8 cellular contexts compared by ENCODE assay signal in genomic region chr1:37793773-37794371, GRCh38. TPM values are rescaled to one million over a fixed set of nuclear protein-coding genes. Genes with fewer than 3 reads are reported as not detected.
DNase-seq lines count a peak whose midpoint lies in the region; ATAC-seq and TF ChIP-seq lines count a peak whose summit lies in the region.

Gene MANEAL (plus strand): TSS chr1:37793847. CDS start chr1:37794183, 336 bp downstream.

- TF ChIP-seq POLR2A in gastroesophageal sphincter (IDR thresholded peaks at IDR 0.05): no peak

- no peaks in the 10 kb centered on the region for H3K9me3 Mint-ChIP-seq in activated naive CD4-positive, alpha-beta T cell treated with anti-CD3 and anti-CD28 coated beads for 36 hours
- peaks cover 4% of the 10 kb centered on the region for H3K9me3 Mint-ChIP-seq in neural progenitor cell

- no peak within 1 kb of the TSS for H3K27ac Mint-ChIP-seq in activated naive CD4-positive, alpha-beta T cell treated with anti-CD3 and anti-CD28 coated beads for 36 hours
- no peak within 1 kb of the TSS for H3K27ac Mint-ChIP-seq in neural progenitor cell

- H3K4me2 ChIP-seq in neural progenitor cell: peak within 1 kb of the TSS; percentile 99

- peak; percentile 40 for DNase-seq in NOMO-1 treated with dmso at 0.1 percent for 144 hours (lab: John Stamatoyannopoulos, UW; ENCODE audit: unreplicated experiment)
- peak; percentile 17 for DNase-seq in activated naive CD4-positive, alpha-beta T cell treated with anti-CD3 and anti-CD28 coated beads for 36 hours
- peak; percentile 82 for DNase-seq in neural progenitor cell (ENCODE audit: low spot score)

- H3K36me3 ChIP-seq in ACC112 (ENCODE audit: insufficient read depth, low read length): no peaks in the 10 kb centered on the region
- H3K36me3 ChIP-seq in gastroesophageal sphincter: peaks cover 0 to 15% of the 10 kb centered on the region in 2 donors
- no peaks in the 10 kb centered on the region for H3K36me3 ChIP-seq in neural progenitor cell

- no peaks in the 10 kb centered on the region for H3K9me3 ChIP-seq in gastroesophageal sphincter
- no peaks in the 10 kb centered on the region for H3K9me3 ChIP-seq in neural progenitor cell (ENCODE audit: low read depth)

- WGBS in gastroesophageal sphincter (ENCODE audit: low coverage in 1 of 2), 2 donors: no CpG with 5 or more reads among the region's 82 CpGs

- ATAC-seq in HG03342 (IDR thresholded peaks at IDR 0.05; ENCODE audit: unreplicated experiment): peak; percentile 61
- ATAC-seq in gastroesophageal sphincter: peak; percentile 69
- no peak for ATAC-seq in HG03039 (IDR thresholded peaks at IDR 0.05; ENCODE audit: unreplicated experiment)

- no peaks in the 10 kb centered on the region for H3K36me3 Mint-ChIP-seq in activated naive CD4-positive, alpha-beta T cell treated with anti-CD3 and anti-CD28 coated beads for 36 hours (ENCODE audit: low read depth)
- H3K36me3 Mint-ChIP-seq in neural progenitor cell: peaks cover 2% of the 10 kb centered on the region

- H3K4me3 Mint-ChIP-seq in activated naive CD4-positive, alpha-beta T cell treated with anti-CD3 and anti-CD28 coated beads for 36 hours: peak within 1 kb of the TSS; percentile 64
- peak within 1 kb of the TSS; percentile 82 for H3K4me3 Mint-ChIP-seq in neural progenitor cell

- H3K27me3 ChIP-seq in ACC112 (ENCODE audit: insufficient read depth, low read length) (peaks cover 50% of the 10 kb centered on the region), gastroesophageal sphincter (peaks cover 9% of the 10 kb centered on the region), neural progenitor cell (peaks cover 72% of the 10 kb centered on the region)

- H3K79me2 ChIP-seq in ACC112 (ENCODE audit: control insufficient read depth, insufficient read depth, low read length, unreplicated experiment): no peaks in the 10 kb centered on the region
- H3K79me2 ChIP-seq in neural progenitor cell (ENCODE audit: low read depth): no peaks in the 10 kb centered on the region

- H3K27me3 Mint-ChIP-seq in activated naive CD4-positive, alpha-beta T cell treated with anti-CD3 and anti-CD28 coated beads for 36 hours (ENCODE audit: low read depth): peaks cover 35% of the 10 kb centered on the region
- H3K27me3 Mint-ChIP-seq in neural progenitor cell (ENCODE audit: insufficient read depth, low read depth): peaks cover 42% of the 10 kb centered on the region

- CTCF ChIA-PET in activated naive CD4-positive, alpha-beta T cell treated with anti-CD3 and anti-CD28 coated beads for 36 hours (lab: Charles Lee): interaction anchor here (1.0 kb wide), 1 partner anchor 320 kb away, joined by 4 read pairs; the partner anchor contains the start of gene ZC3H12A

- H3K27ac ChIP-seq in ACC112 (ENCODE audit: low read depth, low read length) (no peak within 1 kb of the TSS), gastroesophageal sphincter (peak within 1 kb of the TSS in 1 of 4 donors; percentile 31), neural progenitor cell (no peak within 1 kb of the TSS)

- no peak for TF ChIP-seq EP300 in gastroesophageal sphincter (IDR thresholded peaks at IDR 0.05)

- peak within 1 kb of the TSS; percentile 79 for H3K4me3 ChIP-seq in ACC112 (ENCODE audit: low read depth, low read length)
- H3K4me3 ChIP-seq in GM12875 (ENCODE audit: low read depth, low read length): peak within 1 kb of the TSS; percentile 69
- peak within 1 kb of the TSS; percentile 57 to 66 for H3K4me3 ChIP-seq in gastroesophageal sphincter
- peak within 1 kb of the TSS; percentile 72 for H3K4me3 ChIP-seq in neural progenitor cell

- peak within 1 kb of the TSS; percentile 58 for H2AFZ ChIP-seq in ACC112 (ENCODE audit: low read length, unreplicated experiment)
- H2AFZ ChIP-seq in neural progenitor cell (replicated peaks): peak within 1 kb of the TSS; percentile 92

- peaks cover 9% of the 10 kb centered on the region for H3F3A ChIP-seq in neural progenitor cell (ENCODE audit: low read depth)

- TF ChIP-seq CTCF in GM12875 (IDR thresholded peaks at IDR 0.05; ENCODE audit: borderline replicate concordance, insufficient read depth, low read depth, low read length) (no peak), gastroesophageal sphincter (IDR thresholded peaks at IDR 0.05) (no peak), neural progenitor cell (IDR thresholded peaks at IDR 0.05) (no peak)

- intact Hi-C loops in activated naive CD4-positive, alpha-beta T cell treated with anti-CD3 and anti-CD28 coated beads for 36 hours (cut with micrococcal nuclease): loop anchor here (2.0 kb wide), 1 partner anchor 29 kb away; the partner anchor contains the start of gene EPHA10

- no peaks in the 10 kb centered on the region for H3K4me1 ChIP-seq in ACC112 (ENCODE audit: control insufficient read depth, insufficient read depth, low read length, unreplicated experiment)
- peaks cover 0 to 28% (median 16%) of the 10 kb centered on the region in 3 donors for H3K4me1 ChIP-seq in gastroesophageal sphincter
- H3K4me1 ChIP-seq in neural progenitor cell: no peaks in the 10 kb centered on the region

- peaks cover 35% of the 10 kb centered on the region for H4K20me1 ChIP-seq in neural progenitor cell (ENCODE audit: low read depth)

- no peak within 1 kb of the TSS for H3K9ac ChIP-seq in neural progenitor cell

- peaks cover 11% of the 10 kb centered on the region for H3K4me1 Mint-ChIP-seq in activated naive CD4-positive, alpha-beta T cell treated with anti-CD3 and anti-CD28 coated beads for 36 hours (ENCODE audit: low read depth)
- H3K4me1 Mint-ChIP-seq in neural progenitor cell: no peaks in the 10 kb centered on the region

RNA-seq across cellular contexts. Expression of gene MANEAL, which starts in this region (rescaled TPM):
- under 1 TPM; 0.69 to 0.74 TPM for total RNA-seq in activated naive CD4-positive, alpha-beta T cell treated with anti-CD3 and anti-CD28 coated beads for 36 hours
- 1 to 10 TPM; 1.5 to 2.8 (median 2.7) TPM for total RNA-seq in gastroesophageal sphincter
- 0.24 and 0.40 TPM in 2 replicates for total RNA-seq in neural progenitor cell (ENCODE audit: low replicate concordance)

Comparison
In these comparisons a context has a peak if more than half of its experiments do, and no peak if none do; other contexts are left out.
1. Peak in DNase-seq in activated naive CD4-positive, alpha-beta T cell treated with anti-CD3 and anti-CD28 coated beads for 36 hours; RNA of the gene not detected or under 1 TPM.
2. Peak in DNase-seq, H3K4me3 ChIP-seq and H3K4me2 ChIP-seq in neural progenitor cell; RNA of the gene not detected or under 1 TPM.
3. DNase-seq: peak in every context shown above with its lines; median percentile 82 in neural progenitor cell; 40 in NOMO-1 treated with dmso at 0.1 percent for 144 hours; 17 in activated naive CD4-positive, alpha-beta T cell treated with anti-CD3 and anti-CD28 coated beads for 36 hours.